In the genomic region with DNA sequence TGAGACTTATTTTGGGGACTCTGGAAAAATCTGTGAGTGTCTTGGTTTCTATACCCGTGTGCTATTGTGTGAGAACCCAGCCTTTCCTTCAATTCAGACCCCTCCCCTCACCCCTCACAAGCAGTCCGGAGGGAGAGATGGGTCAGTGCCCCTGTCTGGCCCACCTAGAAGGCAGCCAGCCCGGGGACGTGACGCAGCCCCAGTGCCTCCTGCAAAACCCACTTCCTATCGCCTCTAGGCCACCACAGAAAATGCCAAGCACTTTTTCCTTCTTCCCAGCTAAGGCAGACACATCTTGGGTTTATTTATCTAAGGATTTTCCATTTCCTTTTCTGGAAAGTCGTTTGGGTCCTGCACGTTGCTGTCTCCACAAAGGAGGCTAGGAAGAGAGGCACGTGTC, we compare ENCODE assay signal across 26 cellular contexts. TPM values are rescaled to one million over a fixed set of nuclear protein-coding genes. Genes with fewer than 3 reads are reported as not detected.
DNase-seq lines count a peak whose midpoint lies in the region; ATAC-seq and TF ChIP-seq lines count a peak whose summit lies in the region.
"Had no signal": no experiment of that assay in that cellular context is flagged by ENCODE, and none has a peak within 500 bp of the region (broad histone marks: within the 10 kb centered on the region; RNA-seq: fewer than 3 reads in every experiment).

No MANE protein-coding gene starts in this region.

- no peak overlapping the region for H3K9ac ChIP-seq in smooth muscle cell (ENCODE audit: low read depth)
- H3K9ac ChIP-seq: GM23248 had no signal

- peaks cover 3% of the 10 kb centered on the region for H3K27me3 Mint-ChIP-seq in type B pancreatic cell
- H3K27me3 Mint-ChIP-seq: activated naive CD8-positive, alpha-beta T cell treated with anti-CD3 and anti-CD28 coated beads for 36 hours had no signal

- TF ChIP-seq CTCF in right atrium auricular region (IDR thresholded peaks at IDR 0.05) (no peak), smooth muscle cell (IDR thresholded peaks at IDR 0.05; ENCODE audit: borderline replicate concordance, insufficient read depth, poor library complexity, severe bottlenecking) (no peak), testis (IDR thresholded peaks at IDR 0.05) (no peak), type B pancreatic cell (conservative IDR thresholded peaks at IDR 0.05) (no peak)

- H3K4me3 ChIP-seq in right atrium auricular region (no peak overlapping the region), smooth muscle cell (no peak overlapping the region), aorta (ENCODE audit: low read length in 2 of 2) (no peak overlapping the region), testis (no peak overlapping the region)
- H3K4me3 ChIP-seq: GM23248, SJCRH30 had no signal

- H3K4me1 Mint-ChIP-seq in type B pancreatic cell (ENCODE audit: unreplicated experiment), result peaks cover 22% of the 10 kb centered on the region
- H3K4me1 Mint-ChIP-seq: activated naive CD8-positive, alpha-beta T cell treated with anti-CD3 and anti-CD28 coated beads for 36 hours; immature natural killer cell had no signal

- H4K20me1 ChIP-seq in smooth muscle cell (ENCODE audit: low read depth), result no peaks in the 10 kb centered on the region

- no peaks in the 10 kb centered on the region for H3K9me3 ChIP-seq in right atrium auricular region
- H3K9me3 ChIP-seq in smooth muscle cell (replicated peaks; ENCODE audit: low read depth), result no peaks in the 10 kb centered on the region
- no peaks in the 10 kb centered on the region for H3K9me3 ChIP-seq in aorta (ENCODE audit: control insufficient read depth, low read length)
- H3K9me3 ChIP-seq in testis, result no peaks in the 10 kb centered on the region
- H3K9me3 ChIP-seq: SJCRH30 had no signal

- no peak overlapping the region for H3K4me3 Mint-ChIP-seq in type B pancreatic cell
- H3K4me3 Mint-ChIP-seq: activated CD8-positive, alpha-beta T cell treated with anti-CD3 and anti-CD28 coated beads, Interleukin-2, amount 10 ng/mL, durations not matched to agents 7 days and 5 days; activated naive CD8-positive, alpha-beta T cell treated with anti-CD3 and anti-CD28 coated beads for 36 hours; CD4-positive, alpha-beta memory T cell; immature natural killer cell; nephron had no signal

- H3K4me1 ChIP-seq in right atrium auricular region (peaks cover 0 to 79% of the 10 kb centered on the region in 2 donors), smooth muscle cell (ENCODE audit: low read depth) (peaks cover 11% of the 10 kb centered on the region), aorta (ENCODE audit: control insufficient read depth in 1 of 2, insufficient read depth in 2 of 2, low read length in 2 of 2) (no peaks in the 10 kb centered on the region), testis (peaks cover 36% of the 10 kb centered on the region)
- H3K4me1 ChIP-seq: SJCRH30 had no signal

- H3F3A ChIP-seq in smooth muscle cell (ENCODE audit: low read depth), result no peaks in the 10 kb centered on the region

- H3K4me2 ChIP-seq in smooth muscle cell, result no peak overlapping the region

- WGBS in smooth muscle cell (ENCODE audit: low lambda C conversion rate), result 20% methylated on average over 9 of the region's 9 CpGs
- 4 to 10% methylated on average over 9 of the region's 9 CpGs for WGBS in aorta, 2 donors
- 69 to 78% methylated on average over 9 of the region's 9 CpGs for WGBS in testis, 2 donors

- no peaks in the 10 kb centered on the region for H3K79me2 ChIP-seq in smooth muscle cell (ENCODE audit: low read depth)

- peak overlapping the region; percentile 52 to 60 for H3K27ac ChIP-seq in right atrium auricular region
- H3K27ac ChIP-seq in smooth muscle cell (ENCODE audit: low read depth), result peak overlapping the region; percentile 70
- peak overlapping the region in 1 of 2 donors; percentile 25 for H3K27ac ChIP-seq in aorta (ENCODE audit: low read depth in 1 of 2, low read length in 2 of 2)
- H3K27ac ChIP-seq in testis, result peak overlapping the region in 1 of 2 donors; percentile 8
- H3K27ac ChIP-seq: 22Rv1, GM23248, SJCRH30 had no signal

- H3K36me3 ChIP-seq in right atrium auricular region, result no peaks in the 10 kb centered on the region
- H3K36me3 ChIP-seq in smooth muscle cell (ENCODE audit: low read depth), result no peaks in the 10 kb centered on the region
- H3K36me3 ChIP-seq in aorta (ENCODE audit: control insufficient read depth in 1 of 2, insufficient read depth in 2 of 2, low read length in 1 of 2), result no peaks in the 10 kb centered on the region
- no peaks in the 10 kb centered on the region for H3K36me3 ChIP-seq in testis (ENCODE audit: low read depth, missing control alignments)
- H3K36me3 ChIP-seq: SJCRH30 had no signal

- no peak overlapping the region for H3K27ac Mint-ChIP-seq in type B pancreatic cell
- H3K27ac Mint-ChIP-seq: activated CD8-positive, alpha-beta T cell treated with anti-CD3 and anti-CD28 coated beads, Interleukin-2, amount 10 ng/mL, durations not matched to agents 7 days and 5 days; activated naive CD8-positive, alpha-beta T cell treated with anti-CD3 and anti-CD28 coated beads for 36 hours; CD4-positive, alpha-beta memory T cell; immature natural killer cell had no signal

- ATAC-seq in Right ventricle myocardium inferior (no peak), aorta (ENCODE audit: low FRiP score) (peak; percentile 47), GM19463 (IDR thresholded peaks at IDR 0.05; ENCODE audit: unreplicated experiment) (no peak)
- ATAC-seq: activated CD8-positive, alpha-beta T cell treated with anti-CD3 and anti-CD28 coated beads, Interleukin-2, amount 10 ng/mL, durations not matched to agents 7 days and 5 days; Panc1 had no signal

- H3K27me3 ChIP-seq in right atrium auricular region (no peaks in the 10 kb centered on the region), smooth muscle cell (ENCODE audit: low read depth) (no peaks in the 10 kb centered on the region), aorta (ENCODE audit: control insufficient read depth in 1 of 2, insufficient read depth in 2 of 2, low read length in 1 of 2) (no peaks in the 10 kb centered on the region), testis (no peaks in the 10 kb centered on the region)

- DNase-seq in Right ventricle myocardium inferior (ENCODE audit: missing footprints), result peak; percentile 53
- DNase-seq in cardiac septum (ENCODE audit: low spot score), result no peak
- DNase-seq in right atrium auricular region (ENCODE audit: low spot score), result no peak
- no peak for DNase-seq in smooth muscle cell (lab: John Stamatoyannopoulos, UW; ENCODE audit: unreplicated experiment)
- DNase-seq in aorta, result no peak
- no peak for DNase-seq in testis
- no peak for DNase-seq in type B pancreatic cell (ENCODE audit: extremely low spot score, unreplicated experiment)
- DNase-seq: activated CD8-positive, alpha-beta T cell treated with anti-CD3 and anti-CD28 coated beads, Interleukin-2, amount 10 ng/mL, durations not matched to agents 7 days and 5 days; activated effector memory CD4-positive, alpha-beta T cell treated with Interleukin-2 at 50 U/mL for 16 hours; activated naive CD8-positive, alpha-beta T cell treated with anti-CD3 and anti-CD28 coated beads for 36 hours; activated T-cell treated with anti-CD3 and anti-CD28 coated beads for 4 hours; CD4-positive, alpha-beta memory T cell; DMS 273 treated with DMSO at 0.1 percent for 48 hours; GM23248; hippocampal formation; immature natural killer cell; Kasumi-1; NCI-H1694; NCI-H524; NK-92 treated with Interleukin-12 subunit alpha and Interleukin-12 subunit beta, amount 100 ng/mL, for 24 hours; SJCRH30; T-helper 1 cell had no signal

- no peak for TF ChIP-seq POLR2A in testis (IDR thresholded peaks at IDR 0.05)

- intact Hi-C loops in Right ventricle myocardium inferior (cut with DNase I), result no loop called here
- intact Hi-C loops in cardiac septum (cut with DNase I), result no loop called here
- intact Hi-C loops in aorta (cut with DNase I), result no loop called here
- intact Hi-C loops in testis (cut with DNase I; ENCODE audit: low total_unique reads), result no loop called here

- H2AFZ ChIP-seq in smooth muscle cell (ENCODE audit: low read depth), result no peak overlapping the region
- H2AFZ ChIP-seq: GM23248 had no signal

- H3K36me3 Mint-ChIP-seq in type B pancreatic cell, result no peaks in the 10 kb centered on the region
- H3K36me3 Mint-ChIP-seq: activated naive CD8-positive, alpha-beta T cell treated with anti-CD3 and anti-CD28 coated beads for 36 hours; CD4-positive, alpha-beta memory T cell; immature natural killer cell had no signal

- no peaks in the 10 kb centered on the region for H3K9me3 Mint-ChIP-seq in type B pancreatic cell
- H3K9me3 Mint-ChIP-seq: activated naive CD8-positive, alpha-beta T cell treated with anti-CD3 and anti-CD28 coated beads for 36 hours; CD4-positive, alpha-beta memory T cell; immature natural killer cell; nephron had no signal

RNA-seq across cellular contexts. Expression of gene AQP1, which starts 11.6 kb away (rescaled TPM):
- 284 TPM for total RNA-seq in Right ventricle myocardium inferior
- total RNA-seq in cardiac septum, result 155 TPM
- 100 to 1,000 TPM; 353 to 517 TPM for total RNA-seq in right atrium auricular region
- 2,330 and 2,442 TPM in 2 replicates for total RNA-seq in smooth muscle cell
- polyA plus RNA-seq in smooth muscle cell, result 2,039 and 2,747 TPM in 2 replicates
- total RNA-seq in aorta, result 1,000 to 10,000 TPM in 1 of 2 donors, 100 to 1,000 TPM in 1; 680 to 1,062 TPM
- 100 to 1,000 TPM; 370 to 962 TPM for polyA plus RNA-seq in aorta
- 10 to 100 TPM; 15.2 to 28.1 TPM for total RNA-seq in testis
- 55.8 TPM for polyA plus RNA-seq in testis (ENCODE audit: insufficient read depth, low read depth, low replicate concordance)
- 1.7 and 6.0 TPM in 2 replicates for total RNA-seq in type B pancreatic cell (ENCODE audit: low replicate concordance)
- total RNA-seq: CD4-positive, alpha-beta memory T cell had no signal
- polyA plus RNA-seq: CD4-positive, alpha-beta memory T cell had no signal
